8 cellular contexts compared by ENCODE assay signal in the genomic region with DNA sequence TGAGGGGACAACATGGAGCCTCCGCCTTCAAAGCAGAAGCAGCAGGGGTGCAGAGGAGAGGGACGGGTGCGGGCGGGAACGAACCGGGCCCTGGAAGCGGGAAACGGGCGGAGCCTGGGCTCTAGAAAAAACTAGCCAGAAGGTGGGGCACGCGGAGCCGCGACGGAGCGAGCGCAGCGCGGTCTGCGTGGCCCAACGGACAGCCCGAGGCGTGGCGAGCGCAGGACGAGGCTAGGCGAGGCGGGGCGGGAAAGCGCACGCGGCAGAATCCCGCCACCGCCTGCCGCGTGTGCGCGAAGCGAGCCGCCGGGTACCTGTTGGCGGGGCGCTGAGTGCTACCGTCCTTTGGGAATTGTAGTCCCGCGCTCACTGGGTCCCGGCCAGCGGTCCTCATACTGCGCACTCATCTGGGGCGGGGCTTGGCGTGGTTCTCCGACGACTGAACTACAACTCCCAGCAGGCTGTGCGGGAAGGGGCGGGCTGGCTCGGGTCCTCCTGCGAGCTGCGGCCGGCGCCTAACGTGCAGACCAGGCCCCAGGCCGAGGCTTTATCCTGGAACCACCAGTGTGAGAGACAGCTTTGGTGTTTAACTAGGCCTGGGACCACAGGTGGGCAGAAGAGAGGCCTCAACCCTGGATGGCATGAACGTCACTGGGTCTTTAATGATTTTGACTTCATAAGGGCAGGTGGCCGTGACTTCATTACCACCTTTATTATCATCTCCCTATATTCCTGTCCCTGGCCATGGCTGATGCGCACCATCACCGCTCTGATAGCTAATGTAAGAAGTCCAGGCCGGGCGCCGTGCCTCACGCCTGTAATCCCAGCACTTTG. TPM values are rescaled to one million over a fixed set of nuclear protein-coding genes. Genes with fewer than 3 reads are reported as not detected.
DNase-seq lines count a peak whose midpoint lies in the region; ATAC-seq, FAIRE-seq and TF ChIP-seq lines count a peak whose summit lies in the region.

A gene with protein sequence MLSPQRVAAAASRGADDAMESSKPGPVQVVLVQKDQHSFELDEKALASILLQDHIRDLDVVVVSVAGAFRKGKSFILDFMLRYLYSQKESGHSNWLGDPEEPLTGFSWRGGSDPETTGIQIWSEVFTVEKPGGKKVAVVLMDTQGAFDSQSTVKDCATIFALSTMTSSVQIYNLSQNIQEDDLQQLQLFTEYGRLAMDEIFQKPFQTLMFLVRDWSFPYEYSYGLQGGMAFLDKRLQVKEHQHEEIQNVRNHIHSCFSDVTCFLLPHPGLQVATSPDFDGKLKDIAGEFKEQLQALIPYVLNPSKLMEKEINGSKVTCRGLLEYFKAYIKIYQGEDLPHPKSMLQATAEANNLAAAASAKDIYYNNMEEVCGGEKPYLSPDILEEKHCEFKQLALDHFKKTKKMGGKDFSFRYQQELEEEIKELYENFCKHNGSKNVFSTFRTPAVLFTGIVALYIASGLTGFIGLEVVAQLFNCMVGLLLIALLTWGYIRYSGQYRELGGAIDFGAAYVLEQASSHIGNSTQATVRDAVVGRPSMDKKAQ (minus strand): TSS at position 55 of the 834 bp plus-strand sequence. CDS start 41 bp downstream, at position 14.

- H3K36me3 ChIP-seq in OCI-LY7 (ENCODE audit: insufficient read depth, low read length): peaks cover 20% of the 10 kb centered on the region

- intact Hi-C loops in OCI-LY7 (cut with micrococcal nuclease; ENCODE audit: unreplicated experiment): loop anchor here (5.0 kb wide), 2 partner anchors 141 to 266 kb away; a partner anchor contains a TSS

- H3K9me3 ChIP-seq in OCI-LY7 (ENCODE audit: low read length) (no peaks in the 10 kb centered on the region), mononuclear cell (ENCODE audit: low read depth, low read length) (no peaks in the 10 kb centered on the region)

- CTCF ChIA-PET in OCI-LY7 (lab: Charles Lee; ENCODE audit: unreplicated experiment): interaction anchor here (0.5 to 1.3 kb wide), 2 partner anchors 16 to 63 kb away, joined by 3 read pairs; no protein-coding TSS in a partner anchor

- BruUV-seq in OCI-LY7 (replicated peaks; lab: Mats Ljungman, UMichigan): no TSS peak

- no peak for TF ChIP-seq CTCF in D721Med (IDR thresholded peaks at IDR 0.05; ENCODE audit: insufficient read depth, missing control alignments)
- TF ChIP-seq CTCF in OCI-LY7 (conservative IDR thresholded peaks at IDR 0.05; ENCODE audit: low read length): no peak
- TF ChIP-seq CTCF in epithelial cell of esophagus (IDR thresholded peaks at IDR 0.05; ENCODE audit: insufficient read depth, low read depth, low read length, missing control alignments): no peak

- peak within 1 kb of the TSS; percentile 48 for H3K27ac ChIP-seq in OCI-LY7 (ENCODE audit: low read depth, low read length, poor library complexity, severe bottlenecking)

- DNase-seq in D721Med (ENCODE audit: insufficient read length, low spot score) (peak; percentile 92), HuH-7 (ENCODE audit: low spot score) (peak; percentile 100), OCI-LY7 (ENCODE audit: low spot score) (peak; percentile 98), activated T-cell treated with anti-CD3 and anti-CD28 coated beads for 4 hours (peak; percentile 96), epithelial cell of esophagus (ENCODE audit: low read depth) (peak; percentile 98)
- peak; percentile 82 to 93 for DNase-seq in stimulated activated CD8-positive, alpha-beta memory T cell treated with anti-CD3 and anti-CD28 coated beads, Interleukin-2, amount 100 ng/mL, for 48 hours (ENCODE audit: low read depth in 2 of 2)

- no peak for FAIRE-seq in D721Med (lab: Jason Lieb, UNC)

- peaks cover 11% of the 10 kb centered on the region; the same call in 1 of the 2 replicates for H4K20me1 ChIP-seq in OCI-LY7 (ENCODE audit: insufficient read depth, low read length)

- ATAC-seq in GM21526 (IDR thresholded peaks at IDR 0.05; ENCODE audit: low FRiP score, unreplicated experiment): peak; percentile 74

- H3K4me3 ChIP-seq in OCI-LY7 (ENCODE audit: low read depth, low read length, poor library complexity, severe bottlenecking) (peak within 1 kb of the TSS; percentile 76), epithelial cell of esophagus (ENCODE audit: low read length) (peak within 1 kb of the TSS; percentile 84), mononuclear cell (ENCODE audit: low read length) (peak within 1 kb of the TSS; percentile 70)

- H3K4me1 ChIP-seq in OCI-LY7 (ENCODE audit: insufficient read depth, low read length, poor library complexity, severe bottlenecking) (peaks cover 27% of the 10 kb centered on the region), mononuclear cell (ENCODE audit: insufficient read depth, low read length) (peaks cover 37% of the 10 kb centered on the region)

- no peaks in the 10 kb centered on the region for H3K27me3 ChIP-seq in mononuclear cell (ENCODE audit: insufficient read depth, low read length)

- no peaks in the 10 kb centered on the region for H3K9me2 ChIP-seq in OCI-LY7 (ENCODE audit: insufficient read depth, low read length)

- H3K4me2 ChIP-seq in OCI-LY7 (ENCODE audit: low read length): peak within 1 kb of the TSS; percentile 76

- POLR2A ChIA-PET in OCI-LY7 (lab: Charles Lee): interaction anchor here (1.0 to 4.9 kb wide), 4 partner anchors 8 to 78 kb away, joined by 3 to 27 read pairs (median 4); a partner anchor contains a TSS

- H2AFZ ChIP-seq in OCI-LY7 (ENCODE audit: low read length): peak within 1 kb of the TSS; percentile 70

- peaks cover 46% of the 10 kb centered on the region for H3K79me2 ChIP-seq in OCI-LY7 (ENCODE audit: insufficient read depth, low read depth, low read length)

RNA-seq across cellular contexts. Expression of the gene that starts here (rescaled TPM):
- total RNA-seq in OCI-LY7 (2014; rRNA removed; shearing (Covaris generic)): 15.7 and 23.2 TPM in 2 replicates
- total RNA-seq in OCI-LY7 (2022): 35.7 and 37.9 TPM in 2 replicates
- total RNA-seq in mononuclear cell: 29.8 TPM

Comparison
In these comparisons a context has a peak if more than half of its experiments do, and no peak if none do; other contexts are left out.
1. Peak in every context shown above with its lines: DNase-seq, ATAC-seq, H3K4me3 ChIP-seq and H3K27ac ChIP-seq.